21 cellular contexts compared by ENCODE assay signal in the genomic region with DNA sequence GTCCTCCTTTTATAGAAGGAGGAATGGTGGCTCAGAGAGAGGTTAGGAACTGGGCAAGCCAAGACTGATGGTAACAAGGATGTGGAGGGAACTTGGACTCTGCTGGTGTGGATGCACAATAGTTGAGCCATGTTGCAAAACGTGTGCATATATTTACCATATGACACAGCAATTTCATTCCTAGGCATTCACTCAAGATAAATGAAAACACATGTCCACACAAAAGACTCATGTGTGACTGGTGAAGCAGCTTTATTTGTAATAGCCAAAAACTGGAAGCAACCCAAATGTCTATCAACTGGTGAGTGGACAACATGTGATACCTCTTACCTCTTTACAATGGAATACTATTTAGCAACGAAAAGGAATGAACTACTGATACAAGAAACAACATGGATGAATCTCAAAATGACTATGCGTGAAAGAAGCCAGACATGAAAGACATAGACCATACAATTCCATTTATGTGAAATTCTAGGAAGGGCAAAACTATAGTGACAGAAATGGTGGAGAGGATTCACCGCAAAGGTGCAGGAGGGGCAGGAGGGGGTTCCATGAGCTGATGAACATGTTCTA. TPM values are rescaled to one million over a fixed set of nuclear protein-coding genes. Genes with fewer than 3 reads are reported as not detected.
A peak's percentile ranks its signal among the peaks of the same experiment; 100 is the strongest.
DNase-seq lines count a peak whose midpoint lies in the region; ATAC-seq and TF ChIP-seq lines count a peak whose summit lies in the region.
"Had no signal": no experiment of that assay in that cellular context is flagged by ENCODE, and none has a peak within 500 bp of the region (broad histone marks: within the 10 kb centered on the region; RNA-seq: fewer than 3 reads in every experiment).

No MANE protein-coding gene starts in this region.

- TF ChIP-seq CTCF in HEK293 (tag by site-specific recombination; IDR thresholded peaks at IDR 0.05), result no peak
- TF ChIP-seq CTCF in fibroblast of villous mesenchyme (IDR thresholded peaks at IDR 0.05; ENCODE audit: insufficient read depth, low read depth, low read length), result no peak

- no peaks in the 10 kb centered on the region for H3K27me3 ChIP-seq in naive thymus-derived CD4-positive, alpha-beta T cell (ENCODE audit: control insufficient read depth in 2 of 2, insufficient read depth in 2 of 2, low read length in 2 of 2)
- H3K27me3 ChIP-seq: ascending aorta, colonic mucosa had no signal

- no peaks in the 10 kb centered on the region for H3K4me1 ChIP-seq in HEK293 (ENCODE audit: control insufficient read depth, insufficient read depth, low read length)
- H3K4me1 ChIP-seq in naive thymus-derived CD4-positive, alpha-beta T cell (ENCODE audit: control insufficient read depth in 2 of 2, insufficient read depth in 2 of 2, low read length in 2 of 2), result no peaks in the 10 kb centered on the region
- H3K4me1 ChIP-seq: ascending aorta, colonic mucosa, SJCRH30 had no signal

- CTCF ChIA-PET in HEK293 (lab: Yijun Ruan, JAX), result interaction anchor here (0.6 to 0.9 kb wide), 2 partner anchors 19 to 372 kb away, joined by 3 read pairs; no protein-coding TSS in a partner anchor
- CTCF ChIA-PET in naive thymus-derived CD4-positive, alpha-beta T cell (lab: Charles Lee), result no interaction called here

- H3K4me1 Mint-ChIP-seq in naive thymus-derived CD8-positive, alpha-beta T cell, result no peaks in the 10 kb centered on the region
- H3K4me1 Mint-ChIP-seq in naive thymus-derived CD4-positive, alpha-beta T cell, result no peaks in the 10 kb centered on the region
- H3K4me1 Mint-ChIP-seq: CD8-positive, alpha-beta memory T cell had no signal

- H3K4me3 ChIP-seq in HEK293 (ENCODE audit: low read depth, low read length) (no peak overlapping the region), fibroblast of villous mesenchyme (ENCODE audit: low read depth, low read length) (no peak overlapping the region)
- no peak overlapping the region for H3K4me3 ChIP-seq in naive thymus-derived CD4-positive, alpha-beta T cell (ENCODE audit: low read length)
- H3K4me3 ChIP-seq: ascending aorta, colonic mucosa, SJCRH30, thoracic aorta had no signal

- H3K4me3 Mint-ChIP-seq in naive thymus-derived CD8-positive, alpha-beta T cell, result no peak overlapping the region
- H3K4me3 Mint-ChIP-seq in naive thymus-derived CD4-positive, alpha-beta T cell, result no peak overlapping the region
- H3K4me3 Mint-ChIP-seq: activated CD4-positive, alpha-beta memory T cell treated with anti-CD3 and anti-CD28 coated beads for 36 hours; activated T-cell treated with anti-CD3 and anti-CD28 coated beads, Interleukin-2, amount 50 U/mL, for 24 hours; CD8-positive, alpha-beta memory T cell had no signal

- ATAC-seq in HG02623 (IDR thresholded peaks at IDR 0.05; ENCODE audit: unreplicated experiment), result no peak
- no peak for ATAC-seq in naive thymus-derived CD8-positive, alpha-beta T cell
- no peak for ATAC-seq in naive thymus-derived CD4-positive, alpha-beta T cell
- ATAC-seq: left lobe of liver had no signal

- H3K27me3 Mint-ChIP-seq in naive thymus-derived CD8-positive, alpha-beta T cell, result peaks cover 19 to 51% (median 27%) of the 10 kb centered on the region in 5 donors
- peaks cover 19 to 34% (median 24%) of the 10 kb centered on the region in 5 donors for H3K27me3 Mint-ChIP-seq in naive thymus-derived CD4-positive, alpha-beta T cell

- no peaks in the 10 kb centered on the region for H3K36me3 Mint-ChIP-seq in naive thymus-derived CD8-positive, alpha-beta T cell
- H3K36me3 Mint-ChIP-seq in naive thymus-derived CD4-positive, alpha-beta T cell, result no peaks in the 10 kb centered on the region
- H3K36me3 Mint-ChIP-seq: activated CD4-positive, alpha-beta memory T cell treated with anti-CD3 and anti-CD28 coated beads for 36 hours; CD8-positive, alpha-beta memory T cell had no signal

- no peaks in the 10 kb centered on the region for H3K36me3 ChIP-seq in HEK293 (ENCODE audit: control insufficient read depth in 2 of 2, insufficient read depth in 1 of 2, low read length in 2 of 2)
- no peaks in the 10 kb centered on the region for H3K36me3 ChIP-seq in naive thymus-derived CD4-positive, alpha-beta T cell (ENCODE audit: control insufficient read depth in 2 of 3, insufficient read depth in 3 of 3, low read length in 3 of 3)
- H3K36me3 ChIP-seq: ascending aorta, colonic mucosa, SJCRH30, thoracic aorta had no signal

- peak; percentile 45 for DNase-seq in AG08396 (ENCODE audit: low spot score)
- no peak for DNase-seq in caudate nucleus (lab: John Stamatoyannopoulos, UW)
- peak; percentile 13 for DNase-seq in fibroblast of villous mesenchyme (ENCODE audit: low read depth)
- DNase-seq in naive thymus-derived CD8-positive, alpha-beta T cell, result no peak
- DNase-seq in naive thymus-derived CD4-positive, alpha-beta T cell, result no peak
- no peak for DNase-seq in NCI-H510A treated with DMSO at 0.1 percent for 48 hours (lab: John Stamatoyannopoulos, UW)
- DNase-seq: activated CD4-positive, alpha-beta memory T cell treated with anti-CD3 and anti-CD28 coated beads for 36 hours; activated naive CD4-positive, alpha-beta T cell treated with Interleukin-2 at 50 U/mL for 16 hours; activated T-cell treated with anti-CD3 and anti-CD28 coated beads, Interleukin-2, amount 50 U/mL, for 24 hours; CD8-positive, alpha-beta memory T cell; colonic mucosa; glutamatergic neuron; NCI-H1417 treated with DMSO at 0.1 percent for 48 hours; SJCRH30; stimulated activated CD4-positive, alpha-beta T cell treated with anti-CD3 and anti-CD28 coated beads, Interleukin-12 subunit alpha, Interleukin-12 subunit beta, amount 100 ng/mL, for 4 hours had no signal

- H3K27ac Mint-ChIP-seq in naive thymus-derived CD8-positive, alpha-beta T cell, result no peak overlapping the region
- no peak overlapping the region for H3K27ac Mint-ChIP-seq in naive thymus-derived CD4-positive, alpha-beta T cell
- H3K27ac Mint-ChIP-seq: activated CD4-positive, alpha-beta memory T cell treated with anti-CD3 and anti-CD28 coated beads for 36 hours; activated T-cell treated with anti-CD3 and anti-CD28 coated beads, Interleukin-2, amount 50 U/mL, for 24 hours; CD8-positive, alpha-beta memory T cell had no signal

- POLR2A ChIA-PET in HEK293 (lab: Yijun Ruan, JAX), result no interaction called here
- POLR2A ChIA-PET in naive thymus-derived CD8-positive, alpha-beta T cell (lab: Charles Lee), result no interaction called here
- POLR2A ChIA-PET in naive thymus-derived CD4-positive, alpha-beta T cell (lab: Charles Lee), result no interaction called here

- H3K27ac ChIP-seq in HEK293 (ENCODE audit: extremely low read depth, low read depth, low read length) (no peak overlapping the region), caudate nucleus (ENCODE audit: low read depth, low read length) (peak overlapping the region; percentile 69)
- H3K27ac ChIP-seq in naive thymus-derived CD4-positive, alpha-beta T cell (ENCODE audit: low read depth, low read length), result no peak overlapping the region
- H3K27ac ChIP-seq: ascending aorta, colonic mucosa, SJCRH30, thoracic aorta had no signal

- no peaks in the 10 kb centered on the region for H3K9me3 Mint-ChIP-seq in naive thymus-derived CD8-positive, alpha-beta T cell
- no peaks in the 10 kb centered on the region for H3K9me3 Mint-ChIP-seq in naive thymus-derived CD4-positive, alpha-beta T cell
- H3K9me3 Mint-ChIP-seq: activated CD4-positive, alpha-beta memory T cell treated with anti-CD3 and anti-CD28 coated beads for 36 hours; activated T-cell treated with anti-CD3 and anti-CD28 coated beads, Interleukin-2, amount 50 U/mL, for 24 hours; CD8-positive, alpha-beta memory T cell had no signal

- intact Hi-C loops in naive thymus-derived CD4-positive, alpha-beta T cell (cut with micrococcal nuclease), result no loop called here

- no peaks in the 10 kb centered on the region for H3K9me3 ChIP-seq in HEK293 (ENCODE audit: control insufficient read depth, insufficient read depth, low read depth, low read length)
- no peaks in the 10 kb centered on the region for H3K9me3 ChIP-seq in naive thymus-derived CD4-positive, alpha-beta T cell (ENCODE audit: control insufficient read depth in 2 of 3, low read length in 3 of 3)
- H3K9me3 ChIP-seq: ascending aorta, colonic mucosa, thoracic aorta had no signal

TF ChIP-seq in HEK293, 187 proteins besides CTCF, POLR2A, EP300 and RAD21:
- TF ChIP-seq GLIS2 (tag by site-specific recombination; IDR thresholded peaks at IDR 0.05), result no peak
- TF ChIP-seq ZNF146 (tag by site-specific recombination; IDR thresholded peaks at IDR 0.05), result peak; percentile 77

RNA-seq across cellular contexts. Expression of a gene that starts 36.2 kb away (rescaled TPM):
- total RNA-seq in fibroblast of villous mesenchyme, result 8.4 and 9.5 TPM in 2 replicates
- 1 to 10 TPM; 5.0 to 5.6 TPM for total RNA-seq in naive thymus-derived CD8-positive, alpha-beta T cell
- polyA plus RNA-seq in naive thymus-derived CD8-positive, alpha-beta T cell, result under 1 TPM; 0.23 to 0.34 (median 0.25) TPM
- total RNA-seq in naive thymus-derived CD4-positive, alpha-beta T cell, result 1 to 10 TPM in 4 of 5 experiments, under 1 TPM in 1; 0.60 to 3.8 (median 2.9) TPM
- polyA plus RNA-seq in naive thymus-derived CD4-positive, alpha-beta T cell, result under 1 TPM; 0.08 to 0.14 TPM
- total RNA-seq: OCI-LY7 had no signal

RNA-seq across cellular contexts. Expression of a gene that starts 58.1 kb away (rescaled TPM):
- total RNA-seq in fibroblast of villous mesenchyme, result 26.4 and 28.1 TPM in 2 replicates
- total RNA-seq in naive thymus-derived CD8-positive, alpha-beta T cell, result 10 to 100 TPM; 17.4 to 19.6 TPM
- 10 to 100 TPM; 23.4 to 36.2 (median 30.3) TPM for polyA plus RNA-seq in naive thymus-derived CD8-positive, alpha-beta T cell
- total RNA-seq in naive thymus-derived CD4-positive, alpha-beta T cell, result 10 to 100 TPM; 16.5 to 21.5 (median 20.5) TPM
- polyA plus RNA-seq in naive thymus-derived CD4-positive, alpha-beta T cell, result 10 to 100 TPM; 24.7 to 40.5 TPM

Comparison
In these comparisons a context has a peak if more than half of its experiments do, and no peak if none do; other contexts are left out.
1. DNase-seq: peak in AG08396 (single experiment) and fibroblast of villous mesenchyme (single experiment); none in caudate nucleus (0 of 61), naive thymus-derived CD8-positive, alpha-beta T cell (0 of 10), naive thymus-derived CD4-positive, alpha-beta T cell (0 of 9) and NCI-H510A treated with DMSO at 0.1 percent for 48 hours (single experiment).